Comparison of ENCODE assay signal across 11 cellular contexts in genomic region chr13:91450913-91451312, GRCh38. TPM values are rescaled to one million over a fixed set of nuclear protein-coding genes. Genes with fewer than 3 reads are reported as not detected.
"Had no signal": no experiment of that assay in that cellular context is flagged by ENCODE, and none has a peak within 500 bp of the region (broad histone marks: within the 10 kb centered on the region; RNA-seq: fewer than 3 reads in every experiment).

No MANE protein-coding gene starts in this region.

- H3K9ac ChIP-seq: GM23248 had no signal

- H3K9me3 Mint-ChIP-seq: GM23338, H9 had no signal

- H3K4me3 Mint-ChIP-seq: GM23338, H9, HFFc6 had no signal

- H3K9me3 ChIP-seq: HAP-1 had no signal

- H2AFZ ChIP-seq: GM23248, GM23338 had no signal

- H3K27ac Mint-ChIP-seq: GM23338, H9, HFFc6 had no signal

- H3K4me1 Mint-ChIP-seq: H9 had no signal

- H3K4me2 ChIP-seq: GM23338 had no signal

- FAIRE-seq: H1, H54 had no signal

- H3K4me1 ChIP-seq: HAP-1 had no signal

- H3K4me3 ChIP-seq: GM23248, GM23338, HAP-1 had no signal

- DNase-seq: GM23248, GOT3, H7, H9, HCEC 1CT, HFFc6 had no signal

- H3K36me3 ChIP-seq: HAP-1 had no signal

- ATAC-seq: GM23338, HCT116 had no signal

- H3K27ac ChIP-seq: GM23248 had no signal

RNA-seq across cellular contexts. Expression of gene GPC5, which starts 52.5 kb away (rescaled TPM):
- polyA plus RNA-seq: GM23248 had no signal
